In the genomic region with DNA sequence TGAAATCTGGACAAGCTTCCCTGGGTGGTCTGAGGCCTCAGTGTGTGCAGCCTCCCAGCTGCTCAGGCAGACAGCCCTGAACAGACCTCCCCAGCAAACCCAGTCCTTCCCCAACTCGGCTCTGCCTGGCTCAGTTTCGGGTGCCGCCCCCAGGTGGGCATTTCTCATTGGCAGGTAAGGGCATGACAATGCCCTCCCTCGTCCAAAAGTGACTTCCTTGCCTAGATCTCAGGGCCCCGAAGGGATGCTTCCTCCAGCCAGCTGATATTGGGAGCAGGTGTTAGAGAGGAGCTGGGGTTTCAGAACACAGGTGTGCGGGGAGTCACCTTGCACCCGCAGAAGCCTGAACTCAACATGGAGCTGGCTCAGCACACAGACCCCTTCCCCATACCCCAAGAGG, we compare ENCODE assay signal across 18 cellular contexts. TPM values are rescaled to one million over a fixed set of nuclear protein-coding genes. Genes with fewer than 3 reads are reported as not detected.
"Had no signal": no experiment of that assay in that cellular context is flagged by ENCODE, and none has a peak within 500 bp of the region (broad histone marks: within the 10 kb centered on the region; RNA-seq: fewer than 3 reads in every experiment).

No MANE protein-coding gene starts in this region.

- H3K36me3 ChIP-seq: brain microvascular endothelial cell, left ventricle myocardium inferior, neutrophil, thyroid gland had no signal

- H3K4me3 Mint-ChIP-seq: activated B cell treated with CpG ODN at 0.5 μM for 24 hours; activated CD4-positive, alpha-beta T cell treated with anti-CD3 and anti-CD28 coated beads, Interleukin-2, amount 10 ng/mL, durations not matched to agents 24 days and 14 days; activated naive CD8-positive, alpha-beta T cell treated with anti-CD3 and anti-CD28 coated beads, Interleukin-2, amount 10 ng/mL, durations not matched to agents 7 days and 5 days; central memory CD8-positive, alpha-beta T cell; naive thymus-derived CD8-positive, alpha-beta T cell; stimulated activated memory B cell treated with anti-CD40 and anti-IgM and Interleukin-4, amounts not matched to agents 10 μg/mL and 1 μg/mL and 100 μg/mL, for 72 hours had no signal

- H3K27ac ChIP-seq: brain microvascular endothelial cell, coronary artery, left ventricle myocardium inferior, neutrophil, thyroid gland had no signal

- H3K4me3 ChIP-seq: coronary artery, left ventricle myocardium inferior, thyroid gland had no signal

- H3K36me3 Mint-ChIP-seq: activated naive CD8-positive, alpha-beta T cell treated with anti-CD3 and anti-CD28 coated beads, Interleukin-2, amount 10 ng/mL, durations not matched to agents 7 days and 5 days; naive thymus-derived CD8-positive, alpha-beta T cell; stimulated activated memory B cell treated with anti-CD40 and anti-IgM and Interleukin-4, amounts not matched to agents 10 μg/mL and 1 μg/mL and 100 μg/mL, for 72 hours had no signal

- H3K27ac Mint-ChIP-seq: activated B cell treated with CpG ODN at 0.5 μM for 24 hours; activated CD4-positive, alpha-beta T cell treated with anti-CD3 and anti-CD28 coated beads, Interleukin-2, amount 10 ng/mL, durations not matched to agents 24 days and 14 days; activated naive CD8-positive, alpha-beta T cell treated with anti-CD3 and anti-CD28 coated beads, Interleukin-2, amount 10 ng/mL, durations not matched to agents 7 days and 5 days; stimulated activated memory B cell treated with anti-CD40 and anti-IgM and Interleukin-4, amounts not matched to agents 10 μg/mL and 1 μg/mL and 100 μg/mL, for 72 hours had no signal

- H3K9me3 ChIP-seq: left ventricle myocardium inferior, neutrophil, thyroid gland had no signal

- H3K27me3 ChIP-seq: thyroid gland had no signal

- DNase-seq: activated B cell treated with CpG ODN at 0.5 μM for 24 hours; activated CD4-positive, alpha-beta T cell treated with anti-CD3 and anti-CD28 coated beads, Interleukin-2, amount 10 ng/mL, durations not matched to agents 24 days and 14 days; activated CD8-positive, alpha-beta memory T cell treated with anti-CD3 and anti-CD28 coated beads, Interleukin-2, amount 50 U/mL, for 48 hours; activated naive CD8-positive, alpha-beta T cell treated with anti-CD3 and anti-CD28 coated beads, Interleukin-2, amount 10 ng/mL, durations not matched to agents 7 days and 5 days; anterior cingulate cortex; brain microvascular endothelial cell; foreskin fibroblast; glutamatergic neuron; left ventricle myocardium inferior; naive thymus-derived CD8-positive, alpha-beta T cell; stimulated activated CD4-positive, alpha-beta T cell treated with anti-CD3 and anti-CD28 coated beads, Interleukin-2, amount 100 ng/mL, for 48 hours; thyroid gland had no signal

- H3K4me1 Mint-ChIP-seq: activated CD4-positive, alpha-beta T cell treated with anti-CD3 and anti-CD28 coated beads, Interleukin-2, amount 10 ng/mL, durations not matched to agents 24 days and 14 days had no signal

- ATAC-seq: naive thymus-derived CD8-positive, alpha-beta T cell; stimulated activated memory B cell treated with anti-CD40 and anti-IgM and Interleukin-4, amounts not matched to agents 10 μg/mL and 1 μg/mL and 100 μg/mL, for 72 hours had no signal

- H3K9me3 Mint-ChIP-seq: activated B cell treated with CpG ODN at 0.5 μM for 24 hours; activated CD4-positive, alpha-beta T cell treated with anti-CD3 and anti-CD28 coated beads, Interleukin-2, amount 10 ng/mL, durations not matched to agents 24 days and 14 days; activated naive CD8-positive, alpha-beta T cell treated with anti-CD3 and anti-CD28 coated beads, Interleukin-2, amount 10 ng/mL, durations not matched to agents 7 days and 5 days; central memory CD8-positive, alpha-beta T cell; naive thymus-derived CD8-positive, alpha-beta T cell; stimulated activated memory B cell treated with anti-CD40 and anti-IgM and Interleukin-4, amounts not matched to agents 10 μg/mL and 1 μg/mL and 100 μg/mL, for 72 hours had no signal

RNA-seq across cellular contexts. Expression of a gene that starts 3.8 kb away (rescaled TPM):
- total RNA-seq: activated CD4-positive, alpha-beta T cell treated with anti-CD3 and anti-CD28 coated beads, Interleukin-2, amount 10 ng/mL, durations not matched to agents 24 days and 14 days; activated naive CD8-positive, alpha-beta T cell treated with anti-CD3 and anti-CD28 coated beads, Interleukin-2, amount 10 ng/mL, durations not matched to agents 7 days and 5 days; naive thymus-derived CD8-positive, alpha-beta T cell had no signal

RNA-seq across cellular contexts. Expression of a gene that starts 17.4 kb away (rescaled TPM):
- total RNA-seq: activated B cell treated with CpG ODN at 0.5 μM for 24 hours; activated CD4-positive, alpha-beta T cell treated with anti-CD3 and anti-CD28 coated beads, Interleukin-2, amount 10 ng/mL, durations not matched to agents 24 days and 14 days; endothelial cell of umbilical vein; kidney epithelial cell; naive thymus-derived CD8-positive, alpha-beta T cell had no signal
- polyA plus RNA-seq: endothelial cell of umbilical vein; naive thymus-derived CD8-positive, alpha-beta T cell had no signal
